In genomic region chr11:32023370-32023964, GRCh38 we compare ENCODE assay signal across 1 cellular context.
TF ChIP-seq lines count a peak whose summit lies in the region.

No MANE protein-coding gene starts in this region.

TF ChIP-seq in GM23338, 12 proteins besides CTCF, POLR2A, EP300 and RAD21 (continued from another document):
- TF ChIP-seq, protein P1, sequence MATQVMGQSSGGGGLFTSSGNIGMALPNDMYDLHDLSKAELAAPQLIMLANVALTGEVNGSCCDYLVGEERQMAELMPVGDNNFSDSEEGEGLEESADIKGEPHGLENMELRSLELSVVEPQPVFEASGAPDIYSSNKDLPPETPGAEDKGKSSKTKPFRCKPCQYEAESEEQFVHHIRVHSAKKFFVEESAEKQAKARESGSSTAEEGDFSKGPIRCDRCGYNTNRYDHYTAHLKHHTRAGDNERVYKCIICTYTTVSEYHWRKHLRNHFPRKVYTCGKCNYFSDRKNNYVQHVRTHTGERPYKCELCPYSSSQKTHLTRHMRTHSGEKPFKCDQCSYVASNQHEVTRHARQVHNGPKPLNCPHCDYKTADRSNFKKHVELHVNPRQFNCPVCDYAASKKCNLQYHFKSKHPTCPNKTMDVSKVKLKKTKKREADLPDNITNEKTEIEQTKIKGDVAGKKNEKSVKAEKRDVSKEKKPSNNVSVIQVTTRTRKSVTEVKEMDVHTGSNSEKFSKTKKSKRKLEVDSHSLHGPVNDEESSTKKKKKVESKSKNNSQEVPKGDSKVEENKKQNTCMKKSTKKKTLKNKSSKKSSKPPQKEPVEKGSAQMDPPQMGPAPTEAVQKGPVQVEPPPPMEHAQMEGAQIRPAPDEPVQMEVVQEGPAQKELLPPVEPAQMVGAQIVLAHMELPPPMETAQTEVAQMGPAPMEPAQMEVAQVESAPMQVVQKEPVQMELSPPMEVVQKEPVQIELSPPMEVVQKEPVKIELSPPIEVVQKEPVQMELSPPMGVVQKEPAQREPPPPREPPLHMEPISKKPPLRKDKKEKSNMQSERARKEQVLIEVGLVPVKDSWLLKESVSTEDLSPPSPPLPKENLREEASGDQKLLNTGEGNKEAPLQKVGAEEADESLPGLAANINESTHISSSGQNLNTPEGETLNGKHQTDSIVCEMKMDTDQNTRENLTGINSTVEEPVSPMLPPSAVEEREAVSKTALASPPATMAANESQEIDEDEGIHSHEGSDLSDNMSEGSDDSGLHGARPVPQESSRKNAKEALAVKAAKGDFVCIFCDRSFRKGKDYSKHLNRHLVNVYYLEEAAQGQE (IDR thresholded peaks at IDR 0.05; ENCODE audit: unreplicated experiment), result no peak
TF ChIP-seq in GM23338: peak in this region for 0.
